Comparison of ENCODE assay signal across 8 cellular contexts in the genomic region with DNA sequence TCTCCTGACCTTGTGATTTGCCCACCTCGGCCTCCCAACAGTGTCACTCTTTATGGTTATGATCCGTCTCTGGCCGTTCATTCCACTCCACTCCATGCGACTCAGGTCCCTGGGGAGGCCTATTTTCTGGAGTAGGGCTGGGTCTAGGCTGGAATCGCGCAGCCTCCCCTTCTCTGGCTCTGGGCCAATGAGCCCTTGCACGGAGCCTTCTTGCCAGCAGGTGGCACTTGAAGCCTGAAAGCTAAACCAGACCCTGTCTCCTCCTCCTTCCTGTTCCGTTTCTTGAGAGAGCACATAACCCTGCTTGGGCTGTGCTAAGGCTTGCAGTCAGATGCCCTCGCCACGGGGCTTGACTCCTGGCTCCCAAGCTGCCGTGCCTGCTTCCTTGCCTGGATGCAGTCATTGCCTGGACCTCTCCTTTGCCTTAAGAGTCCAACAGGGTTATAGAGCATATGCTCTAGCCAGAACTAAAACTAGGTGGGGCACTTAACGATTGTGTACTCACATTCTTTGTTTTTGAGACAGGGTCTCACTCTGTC. TPM values are rescaled to one million over a fixed set of nuclear protein-coding genes. Genes with fewer than 3 reads are reported as not detected.
DNase-seq lines count a peak whose midpoint lies in the region; ATAC-seq, FAIRE-seq and TF ChIP-seq lines count a peak whose summit lies in the region.

No MANE protein-coding gene starts in this region.

- intact Hi-C loops in kidney (cut with DNase I): loop anchor here (10.0 kb wide), 1 partner anchor 480 kb away; no protein-coding TSS in a partner anchor

- peak; percentile 92 for TF ChIP-seq CTCF in AG04449 (IDR thresholded peaks at IDR 0.05; ENCODE audit: insufficient read depth, low read length, missing control alignments)
- TF ChIP-seq CTCF in WTC11 (IDR thresholded peaks at IDR 0.05): peak; percentile 75
- peak; percentile 98 for TF ChIP-seq CTCF in kidney (IDR thresholded peaks at IDR 0.05; ENCODE audit: borderline replicate concordance, extremely low read depth, insufficient read depth)

- H3K4me3 Mint-ChIP-seq in WTC11: no peak overlapping the region

- H3K27ac ChIP-seq in caudate nucleus (ENCODE audit: low read depth, low read length) (no peak overlapping the region), kidney (ENCODE audit: low read depth in 2 of 2, low read length in 2 of 2) (no peak overlapping the region)

- DNase-seq in AG04449 (ENCODE audit: low read depth, low spot score) (peak; percentile 80), NCI-H345 (lab: John Stamatoyannopoulos, UW) (peak; percentile 91), WTC11 (ENCODE audit: low spot score) (peak; percentile 91), caudate nucleus (lab: John Stamatoyannopoulos, UW) (peak in 59 of 61 donors; percentile 31 to 91 (median 66)), kidney (peak; percentile 94)
- peak; percentile 69 to 82 for DNase-seq in stimulated activated CD4-positive, alpha-beta T cell treated with anti-CD3 and anti-CD28 coated beads, Interleukin-15, amount 100 ng/mL, for 48 hours (ENCODE audit: low read depth in 2 of 2)

- H3K9ac ChIP-seq in kidney (ENCODE audit: low read length in 2 of 2): peak overlapping the region in 1 of 2 donors; percentile 17

- H3K4me3 ChIP-seq in AG04449 (ENCODE audit: low read depth, low read length) (peak overlapping the region; percentile 12; the same call in 1 of the 2 replicates), kidney (ENCODE audit: low read length in 2 of 2) (no peak overlapping the region)

- H3K27me3 Mint-ChIP-seq in WTC11 (ENCODE audit: low read depth): no peaks in the 10 kb centered on the region; the same call in 1 of the 2 replicates

- H3K9me3 ChIP-seq in kidney (ENCODE audit: control insufficient read depth in 1 of 2, low read length in 2 of 2): no peaks in the 10 kb centered on the region

- peaks cover 11% of the 10 kb centered on the region in 2 donors for H3K36me3 ChIP-seq in kidney (ENCODE audit: control insufficient read depth in 1 of 2, insufficient read depth in 2 of 2, low read length in 2 of 2)

- H3K4me1 ChIP-seq in kidney (ENCODE audit: control insufficient read depth in 1 of 2, insufficient read depth in 1 of 2, low read depth in 1 of 2, low read length in 2 of 2): peaks cover 0 to 4% of the 10 kb centered on the region in 2 donors

- no peaks in the 10 kb centered on the region for H3K4me1 Mint-ChIP-seq in WTC11

- H3K27ac Mint-ChIP-seq in WTC11: peak overlapping the region; percentile 80; the same call in 1 of the 2 replicates

- CTCF ChIA-PET in AG04449 (lab: Yijun Ruan, JAX): interaction anchor here (0.6 to 5.7 kb wide), 27 partner anchors 9 to 794 kb away, joined by 3 to 87 read pairs (median 4); partner anchors contain the start of gene DNAJB12
- CTCF ChIA-PET in WTC11 (lab: Charles Lee): interaction anchor here (0.7 to 2.9 kb wide), 16 partner anchors 10 to 697 kb away, joined by 3 to 38 read pairs (median 5); partner anchors contain the start of genes DNAJB12, MCU and MICU1

- H3K36me3 Mint-ChIP-seq in WTC11: no peaks in the 10 kb centered on the region

- peak; percentile 58 for FAIRE-seq in kidney (lab: Jason Lieb, UNC)

- TF ChIP-seq POLR2A in GM18526 (IDR thresholded peaks at IDR 0.05; ENCODE audit: extremely low read depth, insufficient read length): peak; percentile 51

- H3K9me3 Mint-ChIP-seq in WTC11: no peaks in the 10 kb centered on the region

- POLR2A ChIA-PET in AG04449 (lab: Yijun Ruan, JAX) (interaction anchor here (0.5 to 1.2 kb wide), 2 partner anchors 9 to 44 kb away, joined by 3 to 4 read pairs; partner anchors contain the start of gene DNAJB12), WTC11 (lab: Charles Lee) (interaction anchor here (0.5 to 1.5 kb wide), 3 partner anchors 9 to 756 kb away, joined by 3 to 4 read pairs (median 3); partner anchors contain the start of gene DNAJB12)

- ATAC-seq in HG03175 (IDR thresholded peaks at IDR 0.05; ENCODE audit: unreplicated experiment): peak; percentile 91
- peak; percentile 99 for ATAC-seq in WTC11

TF ChIP-seq in WTC11, 78 proteins besides CTCF, POLR2A, EP300 and RAD21 (continues in another document):
- TF ChIP-seq SP1 (CRISPR knock-in tag; conservative IDR thresholded peaks at IDR 0.05) (peak; percentile 51; the same call in 1 of the 2 replicates), PRDM15 (CRISPR knock-in tag; IDR thresholded peaks at IDR 0.05) (peak; percentile 49; the same call in 1 of the 2 replicates), FOXK1 (CRISPR knock-in tag; IDR thresholded peaks at IDR 0.05) (no peak), CBFB (CRISPR knock-in tag; IDR thresholded peaks at IDR 0.05; ENCODE audit: low read depth) (no peak), MYBL2 (CRISPR knock-in tag; IDR thresholded peaks at IDR 0.05) (no peak), ZNF121 (CRISPR knock-in tag; IDR thresholded peaks at IDR 0.05) (0 out of 2 replicates have a peak, but pooled peaks have one; percentile 2), CREM (CRISPR knock-in tag; IDR thresholded peaks at IDR 0.05) (no peak), ARID4B (CRISPR knock-in tag; IDR thresholded peaks at IDR 0.05; ENCODE audit: borderline replicate concordance) (no peak)
- TF ChIP-seq, protein P1, sequence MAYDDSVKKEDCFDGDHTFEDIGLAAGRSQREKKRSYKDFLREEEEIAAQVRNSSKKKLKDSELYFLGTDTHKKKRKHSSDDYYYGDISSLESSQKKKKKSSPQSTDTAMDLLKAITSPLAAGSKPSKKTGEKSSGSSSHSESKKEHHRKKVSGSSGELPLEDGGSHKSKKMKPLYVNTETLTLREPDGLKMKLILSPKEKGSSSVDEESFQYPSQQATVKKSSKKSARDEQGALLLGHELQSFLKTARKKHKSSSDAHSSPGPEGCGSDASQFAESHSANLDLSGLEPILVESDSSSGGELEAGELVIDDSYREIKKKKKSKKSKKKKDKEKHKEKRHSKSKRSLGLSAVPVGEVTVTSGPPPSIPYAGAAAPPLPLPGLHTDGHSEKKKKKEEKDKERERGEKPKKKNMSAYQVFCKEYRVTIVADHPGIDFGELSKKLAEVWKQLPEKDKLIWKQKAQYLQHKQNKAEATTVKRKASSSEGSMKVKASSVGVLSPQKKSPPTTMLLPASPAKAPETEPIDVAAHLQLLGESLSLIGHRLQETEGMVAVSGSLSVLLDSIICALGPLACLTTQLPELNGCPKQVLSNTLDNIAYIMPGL (CRISPR knock-in tag; IDR thresholded peaks at IDR 0.05): 0 out of 2 replicates have a peak, but pooled peaks have one; percentile 33

RNA-seq across cellular contexts. Expression of gene DNAJB12, which starts 9.6 kb away (rescaled TPM):
- total RNA-seq in WTC11 (2021): 19.3 to 21.6 TPM (median 20.0 TPM) in 3 replicates
- 37.7 TPM for total RNA-seq in kidney
- 32.0 TPM for polyA plus RNA-seq in kidney (ENCODE audit: insufficient read depth, low read depth, low replicate concordance)
